Comparison of ENCODE assay signal across 8 cellular contexts in genomic region chr5:33435893-33436490, GRCh38.
DNase-seq lines count a peak whose midpoint lies in the region; ATAC-seq lines count a peak whose summit lies in the region.

No MANE protein-coding gene starts in this region.

- peak; percentile 75 for DNase-seq in COLO668 (lab: John Stamatoyannopoulos, UW; ENCODE audit: unreplicated experiment)
- peak; percentile 14 for DNase-seq in NCI-H510A (lab: John Stamatoyannopoulos, UW)
- peak; percentile 40 for DNase-seq in activated CD4-positive, alpha-beta T cell treated with anti-CD3 and anti-CD28 coated beads for 1 hour
- peak; percentile 62 for DNase-seq in central memory CD4-positive, alpha-beta T cell
- DNase-seq in kidney tubule cell (ENCODE audit: low spot score) = peak; percentile 82
- peak; percentile 42 to 59 for DNase-seq in stimulated activated CD4-positive, alpha-beta T cell treated with anti-CD3 and anti-CD28 coated beads, Interleukin-4, amount 100 ng/mL, for 4 hours

- ATAC-seq in GM19455 (IDR thresholded peaks at IDR 0.05; ENCODE audit: unreplicated experiment) = peak; percentile 47
- peak; percentile 45 for ATAC-seq in HG03460 (IDR thresholded peaks at IDR 0.05; ENCODE audit: unreplicated experiment)

Comparison
In these comparisons a context has a peak if more than half of its experiments do, and no peak if none do; other contexts are left out.
1. Peak in every context shown above with its lines: DNase-seq and ATAC-seq.
2. DNase-seq: peak in every context shown above with its lines; median percentile 82 in kidney tubule cell; 75 in COLO668; 62 in central memory CD4-positive, alpha-beta T cell; 50 in stimulated activated CD4-positive, alpha-beta T cell treated with anti-CD3 and anti-CD28 coated beads, Interleukin-4, amount 100 ng/mL, for 4 hours; 40 in activated CD4-positive, alpha-beta T cell treated with anti-CD3 and anti-CD28 coated beads for 1 hour; 14 in NCI-H510A.